ENCODE assay signal across 8 cellular contexts in the genomic region with DNA sequence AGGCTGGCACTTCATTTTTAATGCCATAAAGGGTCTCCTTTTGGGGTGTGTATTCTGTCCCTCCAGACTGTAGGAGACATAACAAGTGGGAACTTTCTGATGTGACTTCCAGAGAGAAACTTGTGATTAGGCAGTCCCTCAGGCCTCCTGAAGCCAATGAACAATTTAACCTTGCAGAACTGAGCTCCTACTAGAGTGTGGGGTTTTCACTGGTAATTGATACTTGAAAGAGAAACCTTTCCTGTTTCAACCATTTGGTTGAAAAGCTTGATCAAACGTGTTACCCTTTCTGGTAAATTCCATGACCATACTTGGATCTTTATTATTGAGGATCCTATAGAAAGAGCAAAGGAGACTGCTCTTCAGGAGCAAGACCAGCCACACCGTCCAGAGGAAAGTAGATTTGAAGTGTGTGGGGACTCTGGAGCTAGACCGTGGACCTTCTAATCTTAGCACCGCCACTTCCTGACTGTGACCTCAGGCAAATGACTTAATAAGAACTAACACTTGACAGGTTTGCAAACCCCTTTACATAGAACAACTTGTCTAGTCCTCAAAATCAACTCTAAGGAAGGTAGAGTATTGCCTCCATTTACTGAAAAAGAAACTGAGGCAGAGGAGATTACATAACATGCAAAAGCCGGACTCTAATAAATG.
DNase-seq lines count a peak whose midpoint lies in the region; ATAC-seq lines count a peak whose summit lies in the region.
"Not testable (repeated sequence)": the region's sequence is repeated elsewhere in the genome, so short reads cannot be mapped to it uniquely, and the experiment has no call there.

No MANE protein-coding gene starts in this region.

- peak overlapping the region; percentile 50 for H3K4me2 ChIP-seq in BLaER1

- H3K9ac ChIP-seq in BLaER1 = not testable (repeated sequence)

- not testable (repeated sequence) for H3K9me3 ChIP-seq in BLaER1

- not testable (repeated sequence) for H4K20me1 ChIP-seq in BLaER1

- not testable (repeated sequence) for H3K27me3 ChIP-seq in BLaER1

- H3K4me1 ChIP-seq in BLaER1 = peaks cover 12% of the 10 kb centered on the region

- DNase-seq in MV-4-11 (lab: John Stamatoyannopoulos, UW) = peak; percentile 58

- not testable (repeated sequence) for H3K36me3 ChIP-seq in BLaER1

- H3K4me3 ChIP-seq in BLaER1 = not testable (repeated sequence)

- ATAC-seq in GM18858 (IDR thresholded peaks at IDR 0.05; ENCODE audit: unreplicated experiment) (peak; percentile 78), GM19372 (IDR thresholded peaks at IDR 0.05; ENCODE audit: low read depth, unreplicated experiment) (peak; percentile 82), GM21528 (IDR thresholded peaks at IDR 0.05; ENCODE audit: low FRiP score, unreplicated experiment) (peak; percentile 90), HG02759 (IDR thresholded peaks at IDR 0.05; ENCODE audit: unreplicated experiment) (peak; percentile 82), HG03060 (IDR thresholded peaks at IDR 0.05; ENCODE audit: low read depth, unreplicated experiment) (peak; percentile 82), HG03432 (IDR thresholded peaks at IDR 0.05; ENCODE audit: unreplicated experiment) (peak; percentile 88)

- not testable (repeated sequence) for H3K27ac ChIP-seq in BLaER1
